ENCODE assay signal across 11 cellular contexts in genomic region chr1:2587860-2588571, GRCh38. TPM values are rescaled to one million over a fixed set of nuclear protein-coding genes. Genes with fewer than 3 reads are reported as not detected.
DNase-seq lines count a peak whose midpoint lies in the region; ATAC-seq, FAIRE-seq and TF ChIP-seq lines count a peak whose summit lies in the region.
"Had no signal": no experiment of that assay in that cellular context is flagged by ENCODE, and none has a peak within 500 bp of the region (broad histone marks: within the 10 kb centered on the region; RNA-seq: fewer than 3 reads in every experiment).

No MANE protein-coding gene starts in this region.

- BruUV-seq in endothelial cell of umbilical vein (replicated peaks; lab: Mats Ljungman, UMichigan): no TSS peak

- H3K4me3 ChIP-seq in BLaER1 treated with 17β-estradiol and CSF1 and Interleukin-3, amounts not matched to agents 10 nM and 100 nM: peak overlapping the region; percentile 56 to 85 (median 70); a peak in 16 of 20 replicates
- H3K4me3 ChIP-seq in NT2/D1 (ENCODE audit: insufficient read length, low read depth): no peak overlapping the region
- no peak overlapping the region for H3K4me3 ChIP-seq in endothelial cell of umbilical vein (replicated peaks in 1 of 3; ENCODE audit: insufficient read depth in 1 of 3, low read depth in 1 of 3, low read length in 3 of 3)
- peak overlapping the region; percentile 95 for H3K4me3 ChIP-seq in neural cell (ENCODE audit: low read length)

- TF ChIP-seq RAD21 in neural cell (conservative IDR thresholded peaks at IDR 0.05): no peak

- CTCF ChIA-PET in endothelial cell of umbilical vein (lab: Charles Lee): interaction anchor here (0.6 kb wide), 1 partner anchor 29 kb away, joined by 3 read pairs; no protein-coding TSS in a partner anchor

- TF ChIP-seq EP300 in neural cell (conservative IDR thresholded peaks at IDR 0.05; ENCODE audit: poor library complexity, severe bottlenecking): no peak

- DNase-seq in NT2/D1 (ENCODE audit: low read depth, low spot score) (no peak), endothelial cell of umbilical vein (ENCODE audit: low read depth, low spot score) (no peak), GM19238 (ENCODE audit: insufficient read length, low spot score) (no peak)
- DNase-seq: activated effector memory CD4-positive, alpha-beta T cell treated with anti-CD3 and anti-CD28 coated beads, Interleukin-2, amount 50 U/mL, for 16 hours; GF-D8; stimulated activated CD4-positive, alpha-beta T cell treated with anti-CD3 and anti-CD28 coated beads, Interleukin-15, amount 100 ng/mL, for 24 hours had no signal

- no peaks in the 10 kb centered on the region for H3K9me2 ChIP-seq in neural cell (ENCODE audit: insufficient read depth, low read length)

- no peak for FAIRE-seq in endothelial cell of umbilical vein (lab: Jason Lieb, UNC)

- no peak for TF ChIP-seq POLR2A in endothelial cell of umbilical vein (IDR thresholded peaks at IDR 0.05; ENCODE audit: low read depth, low read length)

- peaks cover 49 to 67% (median 59%) of the 10 kb centered on the region in 10 experiments for H3K4me1 ChIP-seq in BLaER1 treated with 17β-estradiol and CSF1 and Interleukin-3, amounts not matched to agents 10 nM and 100 nM
- H3K4me1 ChIP-seq in NT2/D1 (ENCODE audit: insufficient read depth, insufficient read length): peaks cover 3% of the 10 kb centered on the region
- peaks cover 9% of the 10 kb centered on the region for H3K4me1 ChIP-seq in endothelial cell of umbilical vein (ENCODE audit: control insufficient read depth, extremely low read depth, insufficient read depth, low read length)

- ATAC-seq in GM18870 (IDR thresholded peaks at IDR 0.05; ENCODE audit: unreplicated experiment): no peak
- no peak for ATAC-seq in HG03565 (IDR thresholded peaks at IDR 0.05; ENCODE audit: unreplicated experiment)
- no peak for ATAC-seq in HG03442 (IDR thresholded peaks at IDR 0.05; ENCODE audit: unreplicated experiment)

- H3K79me2 ChIP-seq in endothelial cell of umbilical vein (ENCODE audit: control insufficient read depth, insufficient read depth, low read length): peaks cover 5% of the 10 kb centered on the region
- no peaks in the 10 kb centered on the region for H3K79me2 ChIP-seq in neural cell (replicated peaks; ENCODE audit: insufficient read depth, low read length)

- TF ChIP-seq CTCF in endothelial cell of umbilical vein (IDR thresholded peaks at IDR 0.05; ENCODE audit: extremely low read depth in 1 of 2, insufficient read depth in 1 of 2, low read depth in 1 of 2, low read length in 2 of 2) (no peak), neural cell (IDR thresholded peaks at IDR 0.05; ENCODE audit: poor library complexity, severe bottlenecking) (no peak)

- dilution Hi-C loops in endothelial cell of umbilical vein (cut with MboI; ENCODE audit: extremely low pct_ligation_motif_present, low sequenced_read_pairs): no loop called here

- H3F3A ChIP-seq in neural cell (ENCODE audit: insufficient read depth, low read length, poor library complexity, severe bottlenecking): no peaks in the 10 kb centered on the region

- H3K27me3 ChIP-seq in BLaER1 treated with 17β-estradiol and CSF1 and Interleukin-3, amounts not matched to agents 10 nM and 100 nM: peaks cover 0 to 9% (median 0%) of the 10 kb centered on the region in 11 experiments; a peak in 4 of 22 replicates
- H3K27me3 ChIP-seq in NT2/D1 (ENCODE audit: insufficient read depth, insufficient read length): no peaks in the 10 kb centered on the region
- no peaks in the 10 kb centered on the region for H3K27me3 ChIP-seq in endothelial cell of umbilical vein (ENCODE audit: control insufficient read depth in 2 of 2, insufficient read depth in 2 of 2, low read length in 2 of 2)
- H3K27me3 ChIP-seq in neural cell (ENCODE audit: insufficient read depth, low read depth, low read length): no peaks in the 10 kb centered on the region

- peaks cover 0 to 27% (median 0%) of the 10 kb centered on the region in 11 experiments; a peak in 8 of 22 replicates for H3K36me3 ChIP-seq in BLaER1 treated with 17β-estradiol and CSF1 and Interleukin-3, amounts not matched to agents 10 nM and 100 nM
- H3K36me3 ChIP-seq in NT2/D1 (ENCODE audit: insufficient read depth, insufficient read length, low read length) (peaks cover 12% of the 10 kb centered on the region), endothelial cell of umbilical vein (ENCODE audit: control insufficient read depth in 2 of 2, extremely low read depth in 1 of 2, insufficient read depth in 2 of 2, low read length in 2 of 2) (peaks cover 3% of the 10 kb centered on the region in 2 experiments), neural cell (ENCODE audit: insufficient read depth, low read length) (no peaks in the 10 kb centered on the region)

- POLR2A ChIA-PET in endothelial cell of umbilical vein (lab: Charles Lee): interaction anchor here (0.6 kb wide), 1 partner anchor 48 kb away, joined by 3 read pairs; no protein-coding TSS in a partner anchor

- H3K9me1 ChIP-seq in endothelial cell of umbilical vein (replicated peaks; ENCODE audit: control insufficient read depth, extremely low read depth, insufficient read depth, low read length): no peaks in the 10 kb centered on the region

- H3K9ac ChIP-seq in BLaER1 treated with 17β-estradiol and CSF1 and Interleukin-3, amounts not matched to agents 10 nM and 100 nM: peak overlapping the region in 7 of 11 experiments; percentile 84 to 88 (median 86); a peak in 11 of 22 replicates
- H3K9ac ChIP-seq in NT2/D1 (ENCODE audit: insufficient read length, low read depth) (peak overlapping the region; percentile 32), endothelial cell of umbilical vein (replicated peaks; ENCODE audit: extremely low read depth, insufficient read depth, low read length) (no peak overlapping the region), neural cell (ENCODE audit: low read length) (peak overlapping the region; percentile 85)

- H3K9me3 ChIP-seq in BLaER1 treated with 17β-estradiol and CSF1 and Interleukin-3, amounts not matched to agents 10 nM and 100 nM (replicated peaks in 1 of 11): no peaks in the 10 kb centered on the region
- H3K9me3 ChIP-seq in NT2/D1 (ENCODE audit: insufficient read depth, low read length) (peaks cover 19% of the 10 kb centered on the region; the same call in 1 of the 2 replicates), endothelial cell of umbilical vein (replicated peaks; ENCODE audit: control insufficient read depth, insufficient read depth, low read length) (no peaks in the 10 kb centered on the region), neural cell (ENCODE audit: low read length) (no peaks in the 10 kb centered on the region)

- H4K20me1 ChIP-seq in BLaER1 treated with 17β-estradiol and CSF1 and Interleukin-3, amounts not matched to agents 10 nM and 100 nM: peaks cover 0 to 33% (median 13%) of the 10 kb centered on the region in 11 experiments; a peak in 13 of 22 replicates
- H4K20me1 ChIP-seq in endothelial cell of umbilical vein (replicated peaks; ENCODE audit: control insufficient read depth, extremely low read depth, insufficient read depth, low read length) (no peaks in the 10 kb centered on the region), neural cell (ENCODE audit: insufficient read depth) (no peaks in the 10 kb centered on the region)

- no peak overlapping the region for H3K27ac ChIP-seq in BLaER1 treated with 17β-estradiol and CSF1 and Interleukin-3, amounts not matched to agents 10 nM and 100 nM
- H3K27ac ChIP-seq in endothelial cell of umbilical vein (ENCODE audit: insufficient read depth, low read depth, low read length) (no peak overlapping the region), neural cell (ENCODE audit: low read length) (no peak overlapping the region)

- intact Hi-C loops in endothelial cell of umbilical vein (cut with micrococcal nuclease): loop anchor here (1.0 to 5.0 kb wide), 2 partner anchors 23 to 391 kb away; no protein-coding TSS in a partner anchor

- H3K4me2 ChIP-seq in BLaER1 treated with 17β-estradiol and CSF1 and Interleukin-3, amounts not matched to agents 10 nM and 100 nM: peak overlapping the region; percentile 84 to 99 (median 98)
- H3K4me2 ChIP-seq in endothelial cell of umbilical vein (ENCODE audit: insufficient read depth, low read length): peak overlapping the region; percentile 67
- peak overlapping the region; percentile 57 for H3K4me2 ChIP-seq in neural cell (ENCODE audit: low read length)

- H2AFZ ChIP-seq in endothelial cell of umbilical vein (ENCODE audit: low read depth, low read length): no peak overlapping the region
- no peak overlapping the region for H2AFZ ChIP-seq in neural cell (ENCODE audit: low read depth, low read length)

RNA-seq across cellular contexts. Expression of gene PRXL2B, which starts 1.4 kb away (rescaled TPM):
- total RNA-seq in endothelial cell of umbilical vein: 55.8 and 56.8 TPM in 2 replicates
- 29.6 and 39.3 TPM in 2 replicates for polyA plus RNA-seq in endothelial cell of umbilical vein
- polyA plus RNA-seq in endothelial cell of umbilical vein (2011; cell fraction: cytosol; rRNA removed): 28.5 and 33.2 TPM in 2 replicates
- 32.5 and 39.1 TPM in 2 replicates for polyA plus RNA-seq in endothelial cell of umbilical vein (2011; cell fraction: nucleus; rRNA removed)
- polyA plus RNA-seq in endothelial cell of umbilical vein (2012): 40.0 and 43.3 TPM in 2 replicates
- polyA minus RNA-seq in endothelial cell of umbilical vein: 15.0 and 18.6 TPM in 2 replicates
- 5.0 TPM for polyA minus RNA-seq in endothelial cell of umbilical vein (2011; cell fraction: cytosol; rRNA and poly(A)+ RNA removed)
- polyA minus RNA-seq in endothelial cell of umbilical vein (2011; cell fraction: nucleus; rRNA and poly(A)+ RNA removed): 6.7 and 8.4 TPM in 2 replicates
- polyA plus RNA-seq in neural cell: 29.0 and 35.9 TPM in 2 replicates
- polyA minus RNA-seq in neural cell: 19.2 and 26.8 TPM in 2 replicates

RNA-seq across cellular contexts. Expression of gene TNFRSF14, which starts 31.8 kb away (rescaled TPM):
- 36.4 and 40.9 TPM in 2 replicates for total RNA-seq in endothelial cell of umbilical vein
- 49.4 and 62.5 TPM in 2 replicates for polyA plus RNA-seq in endothelial cell of umbilical vein
- 20.4 and 32.8 TPM in 2 replicates for polyA plus RNA-seq in endothelial cell of umbilical vein (2011; cell fraction: cytosol; rRNA removed)
- 175 and 223 TPM in 2 replicates for polyA plus RNA-seq in endothelial cell of umbilical vein (2011; cell fraction: nucleus; rRNA removed)
- polyA plus RNA-seq in endothelial cell of umbilical vein (2012): 21.7 and 22.2 TPM in 2 replicates
- polyA minus RNA-seq in endothelial cell of umbilical vein: 15.9 and 22.0 TPM in 2 replicates
- not detected for polyA minus RNA-seq in endothelial cell of umbilical vein (2011; cell fraction: cytosol; rRNA and poly(A)+ RNA removed)
- 24.5 and 44.3 TPM in 2 replicates for polyA minus RNA-seq in endothelial cell of umbilical vein (2011; cell fraction: nucleus; rRNA and poly(A)+ RNA removed)
- polyA plus RNA-seq in neural cell: 1.1 TPM in 2 replicates
- polyA minus RNA-seq in neural cell: not detected in 2 replicates

RNA-seq across cellular contexts. Expression of gene MMEL1, which starts 44.8 kb away (rescaled TPM):
- 1.1 and 1.6 TPM in 2 replicates for total RNA-seq in endothelial cell of umbilical vein
- 1.2 and 3.4 TPM in 2 replicates for polyA plus RNA-seq in endothelial cell of umbilical vein
- 0.58 and 1.6 TPM in 2 replicates for polyA plus RNA-seq in endothelial cell of umbilical vein (2011; cell fraction: cytosol; rRNA removed)
- polyA plus RNA-seq in endothelial cell of umbilical vein (2011; cell fraction: nucleus; rRNA removed): 1.7 and 3.1 TPM in 2 replicates
- 0.44 and 0.67 TPM in 2 replicates for polyA plus RNA-seq in endothelial cell of umbilical vein (2012)
- 1.9 and 4.4 TPM in 2 replicates for polyA minus RNA-seq in endothelial cell of umbilical vein
- polyA minus RNA-seq in endothelial cell of umbilical vein (2011; cell fraction: cytosol; rRNA and poly(A)+ RNA removed): not detected
- polyA minus RNA-seq in endothelial cell of umbilical vein (2011; cell fraction: nucleus; rRNA and poly(A)+ RNA removed): not detected in 2 replicates
- 5.2 TPM in 1 of 2 replicates, not detected in the other for polyA plus RNA-seq in neural cell
- not detected in 2 replicates for polyA minus RNA-seq in neural cell

RNA-seq across cellular contexts. Expression of gene HES5, which starts 58.0 kb away (rescaled TPM):
- not detected in 2 replicates for total RNA-seq in endothelial cell of umbilical vein
- polyA plus RNA-seq in endothelial cell of umbilical vein (0.07 TPM in 1 of 2 replicates, not detected in the other), neural cell (0.81 TPM in 1 of 2 replicates, not detected in the other)
- polyA plus RNA-seq in endothelial cell of umbilical vein (2011; cell fraction: cytosol; rRNA removed): 0.04 TPM in 1 of 2 replicates, not detected in the other
- polyA plus RNA-seq in endothelial cell of umbilical vein (2011; cell fraction: nucleus; rRNA removed): 0.16 and 0.21 TPM in 2 replicates
- polyA plus RNA-seq in endothelial cell of umbilical vein (2012): not detected in 2 replicates
- polyA minus RNA-seq in endothelial cell of umbilical vein (not detected in 2 replicates), neural cell (3.2 and 4.3 TPM in 2 replicates)
- not detected for polyA minus RNA-seq in endothelial cell of umbilical vein (2011; cell fraction: cytosol; rRNA and poly(A)+ RNA removed)
- polyA minus RNA-seq in endothelial cell of umbilical vein (2011; cell fraction: nucleus; rRNA and poly(A)+ RNA removed): not detected in 2 replicates

Comparison
In these comparisons a context has a peak if more than half of its experiments do, and no peak if none do; other contexts are left out.
1. H3K4me3 ChIP-seq: peak in BLaER1 treated with 17β-estradiol and CSF1 and Interleukin-3, amounts not matched to agents 10 nM and 100 nM (10 of 10) and neural cell (single experiment); none in NT2/D1 (single experiment) and endothelial cell of umbilical vein (0 of 3).
2. RNA of gene TNFRSF14, which starts 31.8 kb away (polyA plus RNA-seq): 20.4 to 223 TPM in endothelial cell of umbilical vein; 1.1 TPM in neural cell; every median in the first group is over 10 times any median in the second.
3. Peak in every context shown above with its lines, with median percentiles within 50 percentile points of each other: H3K4me2 ChIP-seq.